13 cellular contexts compared by ENCODE assay signal in genomic region chr20:62920039-62920645, GRCh38. TPM values are rescaled to one million over a fixed set of nuclear protein-coding genes. Genes with fewer than 3 reads are reported as not detected.
A peak's percentile ranks its signal among the peaks of the same experiment; 100 is the strongest.
DNase-seq lines count a peak whose midpoint lies in the region; ATAC-seq and TF ChIP-seq lines count a peak whose summit lies in the region.
"Had no signal": no experiment of that assay in that cellular context is flagged by ENCODE, and none has a peak within 500 bp of the region (broad histone marks: within the 10 kb centered on the region; RNA-seq: fewer than 3 reads in every experiment).

No MANE protein-coding gene starts in this region.

- no peak for TF ChIP-seq CTCF in Peyer's patch (IDR thresholded peaks at IDR 0.05)
- no peak for TF ChIP-seq CTCF in chondrocyte (IDR thresholded peaks at IDR 0.05)
- no peak for TF ChIP-seq CTCF in osteocyte (IDR thresholded peaks at IDR 0.05)
- TF ChIP-seq CTCF in thyroid gland (IDR thresholded peaks at IDR 0.05), result no peak

- H3K27ac ChIP-seq in Peyer's patch (peak overlapping the region in 1 of 4 donors; percentile 71), neuronal stem cell (replicated peaks; ENCODE audit: low read length) (no peak overlapping the region), thyroid gland (no peak overlapping the region)

- no peak overlapping the region for H3K9ac ChIP-seq in neuronal stem cell (ENCODE audit: low read depth, low read length, poor library complexity)

- no peak for DNase-seq in activated CD4-positive, alpha-beta T cell treated with anti-CD3 and anti-CD28 coated beads for 36 hours
- no peak for DNase-seq in activated CD4-positive, alpha-beta T cell treated with anti-CD3 and anti-CD28 coated beads for 4 hours
- peak in 2 of 3 donors; percentile 9 to 41 for DNase-seq in Peyer's patch
- DNase-seq in chondrocyte (ENCODE audit: low spot score), result no peak
- no peak for DNase-seq in osteocyte (ENCODE audit: extremely low spot score, unreplicated experiment)
- no peak for DNase-seq in neuronal stem cell (ENCODE audit: low spot score)
- no peak for DNase-seq in thyroid gland
- DNase-seq: MG63; NCI-H226; posterior cingulate gyrus; stimulated activated CD4-positive, alpha-beta T cell treated with anti-CD3 and anti-CD28 coated beads, Interleukin-4, amount 100 ng/mL, for 4 hours had no signal

- no peak overlapping the region for H3K4ac ChIP-seq in neuronal stem cell (ENCODE audit: low read length)

- no peak overlapping the region for H3K4me3 ChIP-seq in Peyer's patch
- H3K4me3 ChIP-seq in neuronal stem cell (ENCODE audit: low read length in 2 of 2), result no peak overlapping the region
- H3K4me3 ChIP-seq in thyroid gland (replicated peaks in 1 of 3), result no peak overlapping the region
- H3K4me3 ChIP-seq: MG63 had no signal

- H2BK120ac ChIP-seq in neuronal stem cell (ENCODE audit: low read depth, low read length), result no peak overlapping the region

- H3K36me3 ChIP-seq in Peyer's patch (no peaks in the 10 kb centered on the region), neuronal stem cell (replicated peaks in 1 of 2; ENCODE audit: control insufficient read depth in 2 of 2, insufficient read depth in 2 of 2, low read length in 2 of 2) (peaks cover 0 to 5% of the 10 kb centered on the region in 2 donors), thyroid gland (no peaks in the 10 kb centered on the region)

- peaks cover 2% of the 10 kb centered on the region for H3K79me1 ChIP-seq in neuronal stem cell (ENCODE audit: low read depth, low read length)

- H3K4me1 Mint-ChIP-seq in activated CD4-positive, alpha-beta T cell treated with anti-CD3 and anti-CD28 coated beads for 36 hours, result peaks cover 86% of the 10 kb centered on the region
- H3K4me1 Mint-ChIP-seq in chondrocyte (ENCODE audit: low read depth) (peaks cover 86% of the 10 kb centered on the region), osteocyte (ENCODE audit: unreplicated experiment) (peaks cover 78% of the 10 kb centered on the region)

- no peak overlapping the region for H3K4me2 ChIP-seq in neuronal stem cell (ENCODE audit: insufficient read depth, low read length, poor library complexity, severe bottlenecking)

- H3K14ac ChIP-seq in neuronal stem cell (ENCODE audit: low read length), result no peak overlapping the region

- no peak for TF ChIP-seq POLR2A in Peyer's patch (IDR thresholded peaks at IDR 0.05)
- no peak for TF ChIP-seq POLR2A in thyroid gland (IDR thresholded peaks at IDR 0.05)

- peak overlapping the region; percentile 69 for H3K4me3 Mint-ChIP-seq in activated CD4-positive, alpha-beta T cell treated with anti-CD3 and anti-CD28 coated beads for 36 hours
- H3K4me3 Mint-ChIP-seq in chondrocyte (ENCODE audit: unreplicated experiment) (no peak overlapping the region), osteocyte (ENCODE audit: unreplicated experiment) (no peak overlapping the region)

- no peaks in the 10 kb centered on the region for H3K9me3 Mint-ChIP-seq in activated CD4-positive, alpha-beta T cell treated with anti-CD3 and anti-CD28 coated beads for 36 hours (ENCODE audit: low read depth)
- H3K9me3 Mint-ChIP-seq in chondrocyte (ENCODE audit: low read depth) (no peaks in the 10 kb centered on the region), osteocyte (ENCODE audit: unreplicated experiment) (no peaks in the 10 kb centered on the region)

- no peak overlapping the region for H3K18ac ChIP-seq in neuronal stem cell (ENCODE audit: low read length)

- no peak overlapping the region for H2BK5ac ChIP-seq in neuronal stem cell (ENCODE audit: low read length)

- H3K27me3 ChIP-seq in Peyer's patch (no peaks in the 10 kb centered on the region), neuronal stem cell (ENCODE audit: control insufficient read depth in 3 of 3, insufficient read depth in 3 of 3, low read depth in 1 of 3, low read length in 3 of 3) (no peaks in the 10 kb centered on the region), thyroid gland (no peaks in the 10 kb centered on the region)
- H3K27me3 ChIP-seq: MG63 had no signal

- peaks cover 15% of the 10 kb centered on the region for H3K36me3 Mint-ChIP-seq in activated CD4-positive, alpha-beta T cell treated with anti-CD3 and anti-CD28 coated beads for 36 hours (ENCODE audit: low read depth)
- H3K36me3 Mint-ChIP-seq in chondrocyte (ENCODE audit: low read depth) (no peaks in the 10 kb centered on the region), osteocyte (ENCODE audit: unreplicated experiment) (no peaks in the 10 kb centered on the region)

- H3K27ac Mint-ChIP-seq in activated CD4-positive, alpha-beta T cell treated with anti-CD3 and anti-CD28 coated beads for 36 hours, result peak overlapping the region; percentile 90
- H3K27ac Mint-ChIP-seq in chondrocyte (ENCODE audit: unreplicated experiment) (peak overlapping the region; percentile 61), osteocyte (ENCODE audit: unreplicated experiment) (peak overlapping the region; percentile 63)

- no peak overlapping the region for H4K91ac ChIP-seq in neuronal stem cell (ENCODE audit: low read depth, low read length, poor library complexity)

- intact Hi-C loops in activated CD4-positive, alpha-beta T cell treated with anti-CD3 and anti-CD28 coated beads for 36 hours (cut with DNase I, micrococcal nuclease), result loop anchor here in 1 of 2 experiments (2.0 to 10.0 kb wide), 2 partner anchors 17 to 715 kb away; no protein-coding TSS in a partner anchor
- intact Hi-C loops in thyroid gland (cut with DNase I), result no loop called here

- H4K8ac ChIP-seq in neuronal stem cell (ENCODE audit: low read depth, low read length), result no peak overlapping the region

- no peak overlapping the region for H3K23ac ChIP-seq in neuronal stem cell (ENCODE audit: low read depth, low read length, poor library complexity)

- H3K4me1 ChIP-seq in Peyer's patch (peaks cover 0 to 100% (median 41%) of the 10 kb centered on the region in 4 donors), neuronal stem cell (ENCODE audit: control insufficient read depth in 2 of 2, insufficient read depth in 1 of 2, low read depth in 1 of 2, low read length in 2 of 2) (peaks cover 20 to 63% of the 10 kb centered on the region in 2 donors), thyroid gland (peaks cover 72 to 88% of the 10 kb centered on the region in 2 donors)

- no peak overlapping the region for H2AFZ ChIP-seq in neuronal stem cell (ENCODE audit: low read length)

- no CpG with 5 or more reads among the region's 10 CpGs for WGBS in neuronal stem cell (ENCODE audit: extremely low coverage in 2 of 2, insufficient read length in 2 of 2, insufficient replicate concordance in 1 of 2), 2 donors
- 75 to 76% methylated on average over 6 to 10 of the region's 10 CpGs for WGBS in thyroid gland, 2 donors

- no peak overlapping the region for H2AK5ac ChIP-seq in neuronal stem cell (ENCODE audit: low read depth, low read length)

- ATAC-seq in activated CD4-positive, alpha-beta T cell treated with anti-CD3 and anti-CD28 coated beads for 36 hours, result no peak
- ATAC-seq in HG03520 (IDR thresholded peaks at IDR 0.05; ENCODE audit: unreplicated experiment), result no peak

- CTCF ChIA-PET in activated CD4-positive, alpha-beta T cell treated with anti-CD3 and anti-CD28 coated beads for 36 hours (lab: Charles Lee), result interaction anchor here (0.7 to 11.1 kb wide), 9 partner anchors 8 to 47 kb away, joined by 3 to 140 read pairs (median 4); no protein-coding TSS in a partner anchor

- POLR2A ChIA-PET in activated CD4-positive, alpha-beta T cell treated with anti-CD3 and anti-CD28 coated beads for 36 hours (lab: Charles Lee), result interaction anchor here (1.1 kb wide), 1 partner anchor 17 kb away, joined by 6 read pairs; no protein-coding TSS in a partner anchor

- no peak overlapping the region for H2BK15ac ChIP-seq in neuronal stem cell (ENCODE audit: low read length)

- H3K27me3 Mint-ChIP-seq in activated CD4-positive, alpha-beta T cell treated with anti-CD3 and anti-CD28 coated beads for 36 hours, result no peaks in the 10 kb centered on the region
- H3K27me3 Mint-ChIP-seq in chondrocyte (ENCODE audit: low read depth) (no peaks in the 10 kb centered on the region), osteocyte (ENCODE audit: unreplicated experiment) (no peaks in the 10 kb centered on the region)

- H3K9me3 ChIP-seq in Peyer's patch (no peaks in the 10 kb centered on the region), neuronal stem cell (replicated peaks in 1 of 2; ENCODE audit: control insufficient read depth in 2 of 2, insufficient read depth in 1 of 2, low read depth in 1 of 2, low read length in 2 of 2) (no peaks in the 10 kb centered on the region), thyroid gland (no peaks in the 10 kb centered on the region)
- H3K9me3 ChIP-seq: MG63 had no signal

- H2BK12ac ChIP-seq in neuronal stem cell (ENCODE audit: low read length), result no peak overlapping the region

RNA-seq across cellular contexts. Expression of gene DIDO1, which starts 6.2 kb away (rescaled TPM):
- total RNA-seq in activated CD4-positive, alpha-beta T cell treated with anti-CD3 and anti-CD28 coated beads for 36 hours, result 10 to 100 TPM; 43.7 to 49.7 TPM
- total RNA-seq in Peyer's patch (100 to 1,000 TPM in 2 of 4 donors, 10 to 100 TPM in 2; 72.5 to 143 (median 105) TPM), chondrocyte (41.6 to 53.8 TPM (median 42.5 TPM) in 3 replicates), osteocyte (53.6 and 54.7 TPM in 2 replicates), thyroid gland (10 to 100 TPM; 67.7 to 92.9 (median 72.2) TPM)
- 50.1 TPM for polyA plus RNA-seq in neuronal stem cell (2013, experiment 1 of 2)
- 49.8 TPM for polyA plus RNA-seq in neuronal stem cell (2013, experiment 2 of 2)

RNA-seq across cellular contexts. Expression of gene GID8, which starts 17.8 kb away (rescaled TPM):
- total RNA-seq in activated CD4-positive, alpha-beta T cell treated with anti-CD3 and anti-CD28 coated beads for 36 hours, result 10 to 100 TPM; 30.7 to 39.9 TPM
- total RNA-seq in Peyer's patch (10 to 100 TPM; 22.3 to 26.5 (median 24.0) TPM), chondrocyte (26.3 to 30.7 TPM (median 29.7 TPM) in 3 replicates), osteocyte (33.5 and 35.8 TPM in 2 replicates), thyroid gland (10 to 100 TPM; 30.3 to 38.5 (median 34.5) TPM)
- polyA plus RNA-seq in neuronal stem cell (2013, experiment 1 of 2), result 34.3 TPM
- polyA plus RNA-seq in neuronal stem cell (2013, experiment 2 of 2), result 35.7 TPM

RNA-seq across cellular contexts. Expression of gene SLC17A9, which starts 32.4 kb away (rescaled TPM):
- total RNA-seq in activated CD4-positive, alpha-beta T cell treated with anti-CD3 and anti-CD28 coated beads for 36 hours, result 10 to 100 TPM; 16.2 to 16.5 TPM
- total RNA-seq in Peyer's patch (10 to 100 TPM in 1 of 4 donors, 1 to 10 TPM in 3; 3.8 to 19.0 (median 5.2) TPM), chondrocyte (0.24 to 1.2 TPM (median 0.79 TPM) in 3 replicates), osteocyte (not detected in 2 replicates), thyroid gland (1 to 10 TPM in 2 of 4 donors, under 1 TPM in 2; 0.68 to 1.6 (median 1.00) TPM)
- polyA plus RNA-seq in neuronal stem cell (2013, experiment 1 of 2), result 1.6 TPM
- 1.9 TPM for polyA plus RNA-seq in neuronal stem cell (2013, experiment 2 of 2)
- total RNA-seq: A172 had no signal

RNA-seq across cellular contexts. Expression of gene TCFL5, which starts 58.5 kb away (rescaled TPM):
- 1 to 10 TPM; 5.2 to 6.6 TPM for total RNA-seq in activated CD4-positive, alpha-beta T cell treated with anti-CD3 and anti-CD28 coated beads for 36 hours
- total RNA-seq in Peyer's patch (1 to 10 TPM; 2.6 to 6.6 (median 5.0) TPM), chondrocyte (12.7 to 20.0 TPM (median 13.0 TPM) in 3 replicates), osteocyte (12.2 and 12.8 TPM in 2 replicates), thyroid gland (10 to 100 TPM; 15.3 to 26.6 (median 20.6) TPM)
- polyA plus RNA-seq in neuronal stem cell (2013, experiment 1 of 2), result 14.5 TPM
- polyA plus RNA-seq in neuronal stem cell (2013, experiment 2 of 2), result 15.3 TPM

Comparison
In these comparisons a context has a peak if more than half of its experiments do, and no peak if none do; other contexts are left out.
1. DNase-seq: peak in Peyer's patch (2 of 3); none in activated CD4-positive, alpha-beta T cell treated with anti-CD3 and anti-CD28 coated beads for 36 hours (single experiment), activated CD4-positive, alpha-beta T cell treated with anti-CD3 and anti-CD28 coated beads for 4 hours (0 of 2), chondrocyte (single experiment), osteocyte (single experiment), neuronal stem cell (single experiment) and thyroid gland (0 of 2).
2. Peak in every context shown above with its lines, with median percentiles within 50 percentile points of each other: H3K27ac Mint-ChIP-seq.